26 cellular contexts compared by ENCODE assay signal in the genomic region with DNA sequence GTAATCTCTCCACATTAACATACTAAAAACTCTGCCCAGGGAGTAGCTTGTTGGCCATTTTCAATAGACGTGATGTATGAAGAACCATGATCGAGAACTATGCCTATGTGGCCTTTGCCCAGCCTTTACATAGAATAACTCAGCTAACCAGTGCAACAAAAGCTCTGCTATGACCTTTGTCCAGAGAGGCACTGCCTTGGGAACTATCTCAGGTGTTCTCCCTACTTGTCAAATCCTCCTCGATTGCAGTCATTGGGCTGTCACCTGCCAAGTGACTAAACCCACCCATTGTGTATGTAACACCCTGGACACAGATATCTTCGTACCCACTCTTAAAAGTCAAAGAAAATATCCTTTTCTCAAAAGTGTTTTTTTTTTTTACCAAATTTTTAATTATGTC.
"Had no signal": no experiment of that assay in that cellular context is flagged by ENCODE, and none has a peak within 500 bp of the region (broad histone marks: within the 10 kb centered on the region; RNA-seq: fewer than 3 reads in every experiment).

No MANE protein-coding gene starts in this region.

- H3K4me1 ChIP-seq: adrenal gland had no signal

- DNase-seq: activated B cell treated with CpG ODN at 0.5 μM for 24 hours; activated CD4-positive, alpha-beta T cell treated with anti-CD3 and anti-CD28 coated beads for 48 hours; activated CD4-positive, alpha-beta T cell treated with anti-CD3 and anti-CD28 coated beads, Interleukin-2, amount 50 U/mL, for 1 hour; activated CD4-positive, alpha-beta T cell treated with anti-CD3 and anti-CD28 coated beads, Interleukin-2, amount 50 U/mL, for 48 hours; activated CD8-positive, alpha-beta memory T cell treated with anti-CD3 and anti-CD28 coated beads for 24 hours; activated CD8-positive, alpha-beta T cell treated with anti-CD3 and anti-CD28 coated beads for 36 hours; activated effector memory CD4-positive, alpha-beta T cell treated with anti-CD3 and anti-CD28 coated beads, Interleukin-2, amount 50 U/mL, for 16 hours; activated naive CD4-positive, alpha-beta T cell treated with anti-CD3 and anti-CD28 coated beads for 36 hours; activated naive CD8-positive, alpha-beta T cell treated with anti-CD3 and anti-CD28 coated beads for 36 hours; activated naive CD8-positive, alpha-beta T cell treated with anti-CD3 and anti-CD28 coated beads, Interleukin-2, amount 50 U/mL, for 24 hours; activated T-cell treated with anti-CD3 and anti-CD28 coated beads, Interleukin-2, amount 50 U/mL, for 1 hour; activated T-cell treated with anti-CD3 and anti-CD28 coated beads, Interleukin-2, amount 50 U/mL, for 48 hours; adrenal gland; amygdala; aorta; dorsolateral prefrontal cortex; effector memory CD4-positive, alpha-beta T cell; endodermal cell; T-helper 17 cell; WERI-Rb-1 had no signal

- H3K4me3 ChIP-seq: adrenal gland, coronary artery, dorsolateral prefrontal cortex had no signal

- H3K36me3 ChIP-seq: adrenal gland, brain microvascular endothelial cell, WERI-Rb-1 had no signal

- H3K27me3 ChIP-seq: adrenal gland, brain microvascular endothelial cell had no signal

- H3K9me3 ChIP-seq: adrenal gland had no signal

- H3K27ac ChIP-seq: adrenal gland, brain microvascular endothelial cell, coronary artery, dorsolateral prefrontal cortex, WERI-Rb-1 had no signal

- ATAC-seq: activated CD4-positive, CD25-positive, alpha-beta regulatory T cell treated with anti-CD3 and anti-CD28 coated beads, Interleukin-2, amount 50 U/mL, for 24 hours; activated CD8-positive, alpha-beta T cell treated with anti-CD3 and anti-CD28 coated beads for 36 hours; activated naive CD8-positive, alpha-beta T cell treated with anti-CD3 and anti-CD28 coated beads, Interleukin-2, amount 50 U/mL, for 24 hours; esophagus mucosa; T-helper 17 cell had no signal

- FAIRE-seq: bronchial epithelial cell, frontal cortex had no signal
